8 cellular contexts compared by ENCODE assay signal in the genomic region with DNA sequence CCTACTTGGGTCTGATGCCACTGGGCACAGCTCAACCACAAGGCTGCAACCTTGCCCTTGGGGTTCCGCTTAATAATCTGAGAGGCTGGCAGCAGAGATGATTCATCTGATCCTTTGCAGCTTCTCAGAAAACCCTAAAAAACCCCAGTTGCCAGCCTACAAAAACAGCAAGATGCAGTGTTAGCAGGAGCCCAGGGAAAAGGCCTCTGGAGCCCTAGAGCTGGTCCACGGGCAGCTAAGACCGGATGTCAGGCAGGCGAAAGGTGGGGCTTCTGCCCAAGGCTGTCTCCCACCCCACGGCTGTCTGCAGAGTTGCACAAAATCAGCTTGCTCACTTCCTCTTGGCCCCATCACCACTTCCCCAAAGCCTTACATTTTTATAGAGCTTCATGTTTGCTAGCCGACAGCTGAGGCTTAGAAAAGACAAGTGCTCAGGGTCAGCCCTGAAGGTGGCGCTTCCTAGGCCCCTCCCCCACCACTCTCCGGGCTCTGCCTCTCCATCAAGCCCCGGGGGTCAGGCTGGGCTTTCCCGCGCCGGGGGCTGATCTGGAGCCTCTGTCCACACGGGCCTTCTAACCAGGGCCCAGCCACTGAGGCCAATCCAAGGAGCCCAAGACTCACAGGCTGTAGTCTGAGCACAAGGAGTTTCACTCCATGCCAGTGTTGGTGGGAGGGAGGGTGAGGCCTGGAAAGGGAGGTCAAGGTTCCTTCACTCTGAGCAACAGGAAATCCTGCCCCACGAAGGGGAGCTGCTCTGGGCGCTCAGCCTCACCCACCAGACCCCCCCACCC. TPM values are rescaled to one million over a fixed set of nuclear protein-coding genes. Genes with fewer than 3 reads are reported as not detected.
DNase-seq lines count a peak whose midpoint lies in the region; ATAC-seq and TF ChIP-seq lines count a peak whose summit lies in the region.

No MANE protein-coding gene starts in this region.

- no peaks in the 10 kb centered on the region for H3K9me3 Mint-ChIP-seq in activated naive CD8-positive, alpha-beta T cell treated with anti-CD3 and anti-CD28 coated beads, Interleukin-2, amount 10 ng/mL, durations not matched to agents 7 days and 5 days

- POLR2A ChIA-PET in activated naive CD8-positive, alpha-beta T cell treated with anti-CD3 and anti-CD28 coated beads, Interleukin-2, amount 10 ng/mL, durations not matched to agents 7 days and 5 days (lab: Charles Lee) = interaction anchor here (0.5 to 3.9 kb wide), 29 partner anchors 9 to 248 kb away, joined by 3 to 39 read pairs (median 5); a partner anchor contains a TSS

- H3K9me3 ChIP-seq in BLaER1 (no peaks in the 10 kb centered on the region), SJCRH30 (replicated peaks) (no peaks in the 10 kb centered on the region), right cardiac atrium (ENCODE audit: control insufficient read depth, low read length) (no peaks in the 10 kb centered on the region)

- no peaks in the 10 kb centered on the region for H3K27me3 ChIP-seq in BLaER1
- no peaks in the 10 kb centered on the region for H3K27me3 ChIP-seq in SJCRH30
- H3K27me3 ChIP-seq in right cardiac atrium (ENCODE audit: control insufficient read depth, insufficient read depth) = no peaks in the 10 kb centered on the region

- ATAC-seq in GM19395 (IDR thresholded peaks at IDR 0.05; ENCODE audit: unreplicated experiment) = peak; percentile 62
- peak; percentile 37 for ATAC-seq in HG03469 (IDR thresholded peaks at IDR 0.05; ENCODE audit: unreplicated experiment)
- peak; percentile 76 for ATAC-seq in activated naive CD8-positive, alpha-beta T cell treated with anti-CD3 and anti-CD28 coated beads, Interleukin-2, amount 10 ng/mL, durations not matched to agents 7 days and 5 days (ENCODE audit: low read depth)
- ATAC-seq in right cardiac atrium = peak; percentile 78 to 85

- peak overlapping the region; percentile 88 for H3K4me2 ChIP-seq in BLaER1

- H3K4me1 ChIP-seq in BLaER1 (peaks cover 71% of the 10 kb centered on the region), SJCRH30 (peaks cover 3% of the 10 kb centered on the region; the same call in 1 of the 2 replicates), right cardiac atrium (ENCODE audit: control insufficient read depth, insufficient read depth, low read length) (peaks cover 10% of the 10 kb centered on the region)

- H4K20me1 ChIP-seq in BLaER1 = no peaks in the 10 kb centered on the region

- DNase-seq in SJCRH30 = peak; percentile 88 to 90
- peak; percentile 71 for DNase-seq in activated naive CD8-positive, alpha-beta T cell treated with anti-CD3 and anti-CD28 coated beads, Interleukin-2, amount 10 ng/mL, durations not matched to agents 7 days and 5 days
- peak; percentile 82 to 92 (median 91) for DNase-seq in right cardiac atrium
- DNase-seq in retinal pigment epithelial cell (ENCODE audit: low read depth) = no peak
- no peak for DNase-seq in HuH-7.5 (ENCODE audit: low spot score)

- H3K4me1 Mint-ChIP-seq in activated naive CD8-positive, alpha-beta T cell treated with anti-CD3 and anti-CD28 coated beads, Interleukin-2, amount 10 ng/mL, durations not matched to agents 7 days and 5 days = peaks cover 47% of the 10 kb centered on the region

- 13% methylated on average over 15 of the region's 15 CpGs for WGBS in right cardiac atrium

- H3K4me3 ChIP-seq in BLaER1 (peak overlapping the region; percentile 61), SJCRH30 (peak overlapping the region; percentile 56), right cardiac atrium (ENCODE audit: low read length) (peak overlapping the region; percentile 2), retinal pigment epithelial cell (ENCODE audit: low read length) (peak overlapping the region; percentile 32)

- peak overlapping the region; percentile 96 for H3K27ac ChIP-seq in BLaER1
- H3K27ac ChIP-seq in SJCRH30 = peak overlapping the region; percentile 81
- H3K27ac ChIP-seq in right cardiac atrium (ENCODE audit: low read length) = peak overlapping the region; percentile 82

- peak; percentile 30 for TF ChIP-seq CTCF in retinal pigment epithelial cell (conservative IDR thresholded peaks at IDR 0.05; ENCODE audit: low read depth, low read length)

- H3K27ac Mint-ChIP-seq in activated naive CD8-positive, alpha-beta T cell treated with anti-CD3 and anti-CD28 coated beads, Interleukin-2, amount 10 ng/mL, durations not matched to agents 7 days and 5 days = peak overlapping the region; percentile 90

- no peaks in the 10 kb centered on the region for H3K36me3 ChIP-seq in BLaER1
- H3K36me3 ChIP-seq in SJCRH30 = no peaks in the 10 kb centered on the region

- no peaks in the 10 kb centered on the region for H3K36me3 Mint-ChIP-seq in activated naive CD8-positive, alpha-beta T cell treated with anti-CD3 and anti-CD28 coated beads, Interleukin-2, amount 10 ng/mL, durations not matched to agents 7 days and 5 days

- peak overlapping the region; percentile 85 for H3K9ac ChIP-seq in BLaER1

- peak overlapping the region; percentile 79 for H3K4me3 Mint-ChIP-seq in activated naive CD8-positive, alpha-beta T cell treated with anti-CD3 and anti-CD28 coated beads, Interleukin-2, amount 10 ng/mL, durations not matched to agents 7 days and 5 days

- intact Hi-C loops in right cardiac atrium (cut with DNase I) = loop anchor here in 3 of 4 donors (2.0 to 5.0 kb wide), 2 partner anchors 149 to 150 kb away; no protein-coding TSS in a partner anchor

- H3K27me3 Mint-ChIP-seq in activated naive CD8-positive, alpha-beta T cell treated with anti-CD3 and anti-CD28 coated beads, Interleukin-2, amount 10 ng/mL, durations not matched to agents 7 days and 5 days = no peaks in the 10 kb centered on the region

RNA-seq across cellular contexts. Expression of a gene that starts 4.2 kb away (rescaled TPM):
- total RNA-seq in SJCRH30 (2014; rRNA removed; shearing (Covaris generic)) = 0.10 TPM in 1 of 2 replicates, not detected in the other
- total RNA-seq in activated naive CD8-positive, alpha-beta T cell treated with anti-CD3 and anti-CD28 coated beads, Interleukin-2, amount 10 ng/mL, durations not matched to agents 7 days and 5 days = under 1 TPM in 1 of 2 experiments, not detected in 1; 0.20 TPM
- total RNA-seq in right cardiac atrium = 10 to 100 TPM in 1 of 4 donors, 1 to 10 TPM in 3; 5.4 to 10.9 (median 9.9) TPM
- polyA plus RNA-seq in right cardiac atrium = 2.0 TPM

RNA-seq across cellular contexts. Expression of a gene that starts 4.2 kb away (rescaled TPM):
- total RNA-seq in SJCRH30 (2014; rRNA removed; shearing (Covaris generic)) = not detected in 2 replicates
- under 1 TPM in 1 of 2 experiments, not detected in 1; 0.42 TPM for total RNA-seq in activated naive CD8-positive, alpha-beta T cell treated with anti-CD3 and anti-CD28 coated beads, Interleukin-2, amount 10 ng/mL, durations not matched to agents 7 days and 5 days
- total RNA-seq in right cardiac atrium = 1 to 10 TPM in 3 of 4 donors, under 1 TPM in 1; 0.82 to 9.5 (median 3.7) TPM
- polyA plus RNA-seq in right cardiac atrium = 2.1 TPM

RNA-seq across cellular contexts. Expression of a gene that starts 33.8 kb away (rescaled TPM):
- 0.13 and 0.24 TPM in 2 replicates for total RNA-seq in SJCRH30 (2014; rRNA removed; shearing (Covaris generic))
- 10 to 100 TPM; 31.6 to 33.6 TPM for total RNA-seq in activated naive CD8-positive, alpha-beta T cell treated with anti-CD3 and anti-CD28 coated beads, Interleukin-2, amount 10 ng/mL, durations not matched to agents 7 days and 5 days
- total RNA-seq in right cardiac atrium = 10 to 100 TPM; 13.0 to 28.1 (median 18.0) TPM
- 13.5 TPM for polyA plus RNA-seq in right cardiac atrium

RNA-seq across cellular contexts. Expression of a gene that starts 58.3 kb away (rescaled TPM):
- total RNA-seq in SJCRH30 (2014; rRNA removed; shearing (Covaris generic)) = 527 and 545 TPM in 2 replicates
- total RNA-seq in activated naive CD8-positive, alpha-beta T cell treated with anti-CD3 and anti-CD28 coated beads, Interleukin-2, amount 10 ng/mL, durations not matched to agents 7 days and 5 days = 100 to 1,000 TPM; 259 to 260 TPM
- total RNA-seq in right cardiac atrium = 100 to 1,000 TPM; 433 to 505 (median 493) TPM
- 918 TPM for polyA plus RNA-seq in right cardiac atrium

RNA-seq across cellular contexts. Expression of a gene that starts 58.5 kb away (rescaled TPM):
- total RNA-seq in SJCRH30 (2014; rRNA removed; shearing (Covaris generic)) = 79.8 and 80.9 TPM in 2 replicates
- total RNA-seq in activated naive CD8-positive, alpha-beta T cell treated with anti-CD3 and anti-CD28 coated beads, Interleukin-2, amount 10 ng/mL, durations not matched to agents 7 days and 5 days = 10 to 100 TPM; 35.7 to 35.9 TPM
- total RNA-seq in right cardiac atrium = 10 to 100 TPM; 24.1 to 29.2 (median 27.9) TPM
- polyA plus RNA-seq in right cardiac atrium = 28.2 TPM

Comparison
In these comparisons a context has a peak if more than half of its experiments do, and no peak if none do; other contexts are left out.
1. H3K4me3 ChIP-seq: peak in every context shown above with its lines; median percentile 61 in BLaER1; 56 in SJCRH30; 32 in retinal pigment epithelial cell; 2 in right cardiac atrium.
2. DNase-seq: peak in SJCRH30 (2 of 2), activated naive CD8-positive, alpha-beta T cell treated with anti-CD3 and anti-CD28 coated beads, Interleukin-2, amount 10 ng/mL, durations not matched to agents 7 days and 5 days (single experiment) and right cardiac atrium (3 of 3); none in retinal pigment epithelial cell (single experiment) and HuH-7.5 (single experiment).
3. RNA of a gene that starts 33.8 kb away (total RNA-seq): 31.6 to 33.6 TPM in activated naive CD8-positive, alpha-beta T cell treated with anti-CD3 and anti-CD28 coated beads, Interleukin-2, amount 10 ng/mL, durations not matched to agents 7 days and 5 days and 13.0 to 28.1 TPM in right cardiac atrium; 0.13 to 0.24 TPM in SJCRH30; every median in the first group is over 10 times any median in the second.
4. Peak in every context shown above with its lines, with median percentiles within 50 percentile points of each other: H3K27ac ChIP-seq and ATAC-seq.